6 cellular contexts compared by ENCODE assay signal in genomic region chr14:105335231-105335542, GRCh38. TPM values are rescaled to one million over a fixed set of nuclear protein-coding genes. Genes with fewer than 3 reads are reported as not detected.
DNase-seq lines count a peak whose midpoint lies in the region; ATAC-seq and TF ChIP-seq lines count a peak whose summit lies in the region.
"Not testable (repeated sequence)": the region's sequence is repeated elsewhere in the genome, so short reads cannot be mapped to it uniquely, and the experiment has no call there.

No MANE protein-coding gene starts in this region.

- H3K23ac ChIP-seq in neuronal stem cell (ENCODE audit: low read depth, low read length, poor library complexity): not testable (repeated sequence)

- not testable (repeated sequence) for DNase-seq in adrenal gland; heart left ventricle; neuronal stem cell (ENCODE audit: low spot score); substantia nigra (lab: John Stamatoyannopoulos, UW)
- peak in 2 of 3 donors; percentile 39 to 44 for DNase-seq in right cardiac atrium

- H3K4me2 ChIP-seq in neuronal stem cell (ENCODE audit: insufficient read depth, low read length, poor library complexity, severe bottlenecking): not testable (repeated sequence)

- H3K18ac ChIP-seq in neuronal stem cell (ENCODE audit: low read length): not testable (repeated sequence)

- H4K8ac ChIP-seq in neuronal stem cell (ENCODE audit: low read depth, low read length): not testable (repeated sequence)

- not testable (repeated sequence) for H2BK120ac ChIP-seq in neuronal stem cell (ENCODE audit: low read depth, low read length)

- not testable (repeated sequence) for H3K4me3 ChIP-seq in adrenal gland; heart left ventricle; right cardiac atrium (ENCODE audit: low read length); neuronal stem cell (ENCODE audit: low read length in 2 of 2)

- not testable (repeated sequence) for H3K9ac ChIP-seq in neuronal stem cell (ENCODE audit: low read depth, low read length, poor library complexity)

- ATAC-seq in heart left ventricle, right cardiac atrium: not testable (repeated sequence)

- not testable (repeated sequence) for H2BK5ac ChIP-seq in neuronal stem cell (ENCODE audit: low read length)

- intact Hi-C loops in adrenal gland (cut with DNase I); heart left ventricle (cut with DNase I); right cardiac atrium (cut with DNase I): not testable (repeated sequence)

- H4K91ac ChIP-seq in neuronal stem cell (ENCODE audit: low read depth, low read length, poor library complexity): not testable (repeated sequence)

- not testable (repeated sequence) for H3K79me1 ChIP-seq in neuronal stem cell (ENCODE audit: low read depth, low read length)

- H3K4me1 ChIP-seq in adrenal gland (replicated peaks in 1 of 2): peaks cover 34 to 59% of the 10 kb centered on the region in 2 donors
- H3K4me1 ChIP-seq in heart left ventricle: peaks cover 0 to 89% (median 55%) of the 10 kb centered on the region in 12 donors
- H3K4me1 ChIP-seq in right cardiac atrium (ENCODE audit: control insufficient read depth, insufficient read depth, low read length): peaks cover 20% of the 10 kb centered on the region
- not testable (repeated sequence) for H3K4me1 ChIP-seq in neuronal stem cell (ENCODE audit: control insufficient read depth in 2 of 2, insufficient read depth in 1 of 2, low read depth in 1 of 2, low read length in 2 of 2)

- peak overlapping the region in 3 of 5 donors; percentile 64 to 79 (median 75) for H3K27ac ChIP-seq in adrenal gland
- peak overlapping the region; percentile 76 for H3K27ac ChIP-seq in cingulate gyrus (ENCODE audit: low read depth, low read length)
- H3K27ac ChIP-seq in heart left ventricle: peak overlapping the region in 10 of 12 donors; percentile 2 to 88 (median 84)
- H3K27ac ChIP-seq in right cardiac atrium (ENCODE audit: low read length): peak overlapping the region; percentile 22
- H3K27ac ChIP-seq in neuronal stem cell (replicated peaks; ENCODE audit: low read length): not testable (repeated sequence)
- H3K27ac ChIP-seq in substantia nigra (ENCODE audit: low read depth, low read length, poor library complexity, severe bottlenecking): peak overlapping the region; percentile 97

- H2BK15ac ChIP-seq in neuronal stem cell (ENCODE audit: low read length): not testable (repeated sequence)

- WGBS in adrenal gland, 4 donors: 97 to 100% methylated on average over 18 to 22 of the region's 22 CpGs; no CpG with 5 or more reads in 2 of the 4 donors
- 95 to 98% (median 96%) methylated on average over 13 to 22 of the region's 22 CpGs for whole genome bisulfite sequencing in heart left ventricle, 4 donors
- 94% methylated on average over 22 of the region's 22 CpGs for WGBS in right cardiac atrium
- no CpG with 5 or more reads among the region's 22 CpGs for WGBS in neuronal stem cell (ENCODE audit: extremely low coverage in 2 of 2, insufficient read length in 2 of 2, insufficient replicate concordance in 1 of 2), 2 donors

- TF ChIP-seq POLR2A in adrenal gland (IDR thresholded peaks at IDR 0.05); heart left ventricle (IDR thresholded peaks at IDR 0.05): not testable (repeated sequence)

- H3K14ac ChIP-seq in neuronal stem cell (ENCODE audit: low read length): peak overlapping the region; percentile 60

- H2AFZ ChIP-seq in neuronal stem cell (ENCODE audit: low read length): not testable (repeated sequence)

- H2AK5ac ChIP-seq in neuronal stem cell (ENCODE audit: low read depth, low read length): not testable (repeated sequence)

- not testable (repeated sequence) for H3K4ac ChIP-seq in neuronal stem cell (ENCODE audit: low read length)

- not testable (repeated sequence) for H3K9me3 ChIP-seq in adrenal gland (replicated peaks in 1 of 3); heart left ventricle; right cardiac atrium (ENCODE audit: control insufficient read depth, low read length); neuronal stem cell (replicated peaks in 1 of 2; ENCODE audit: control insufficient read depth in 2 of 2, insufficient read depth in 1 of 2, low read depth in 1 of 2, low read length in 2 of 2)

- TF ChIP-seq CTCF in adrenal gland (IDR thresholded peaks at IDR 0.05); heart left ventricle (IDR thresholded peaks at IDR 0.05): not testable (repeated sequence)

- not testable (repeated sequence) for H3K36me3 ChIP-seq in adrenal gland (replicated peaks in 1 of 2); heart left ventricle; neuronal stem cell (replicated peaks in 1 of 2; ENCODE audit: control insufficient read depth in 2 of 2, insufficient read depth in 2 of 2, low read length in 2 of 2)

- H2BK12ac ChIP-seq in neuronal stem cell (ENCODE audit: low read length): not testable (repeated sequence)

- H3K27me3 ChIP-seq in adrenal gland; heart left ventricle; right cardiac atrium (ENCODE audit: control insufficient read depth, insufficient read depth); neuronal stem cell (ENCODE audit: control insufficient read depth in 3 of 3, insufficient read depth in 3 of 3, low read depth in 1 of 3, low read length in 3 of 3): not testable (repeated sequence)

RNA-seq across cellular contexts. Expression of gene PACS2, which starts 20.6 kb away (rescaled TPM):
- total RNA-seq in adrenal gland (100 to 1,000 TPM in 3 of 8 donors, 10 to 100 TPM in 5; 39.6 to 112 (median 81.1) TPM), heart left ventricle (10 to 100 TPM; 47.3 to 90.3 (median 60.8) TPM), right cardiac atrium (10 to 100 TPM; 50.6 to 67.0 (median 64.4) TPM)
- polyA plus RNA-seq in adrenal gland (100 to 1,000 TPM in 1 of 3 donors, 10 to 100 TPM in 2; 20.4 to 221 (median 94.2) TPM), heart left ventricle (10 to 100 TPM; 50.7 to 78.7 TPM), right cardiac atrium (63.0 TPM)
- polyA plus RNA-seq in neuronal stem cell (2013, experiment 1 of 2): 33.5 TPM
- 32.3 TPM for polyA plus RNA-seq in neuronal stem cell (2013, experiment 2 of 2)

RNA-seq across cellular contexts. Expression of gene BRF1, which starts 34.4 kb away (rescaled TPM):
- total RNA-seq in adrenal gland (10 to 100 TPM; 20.0 to 96.9 (median 40.3) TPM), heart left ventricle (10 to 100 TPM; 13.3 to 25.3 (median 18.7) TPM), right cardiac atrium (10 to 100 TPM; 18.1 to 21.1 (median 18.4) TPM)
- polyA plus RNA-seq in adrenal gland (10 to 100 TPM; 20.0 to 94.3 (median 35.8) TPM), heart left ventricle (10 to 100 TPM; 17.1 to 19.4 TPM), right cardiac atrium (17.9 TPM)
- 14.0 TPM for polyA plus RNA-seq in neuronal stem cell (2013, experiment 1 of 2)
- polyA plus RNA-seq in neuronal stem cell (2013, experiment 2 of 2): 14.3 TPM
